In the genomic region with DNA sequence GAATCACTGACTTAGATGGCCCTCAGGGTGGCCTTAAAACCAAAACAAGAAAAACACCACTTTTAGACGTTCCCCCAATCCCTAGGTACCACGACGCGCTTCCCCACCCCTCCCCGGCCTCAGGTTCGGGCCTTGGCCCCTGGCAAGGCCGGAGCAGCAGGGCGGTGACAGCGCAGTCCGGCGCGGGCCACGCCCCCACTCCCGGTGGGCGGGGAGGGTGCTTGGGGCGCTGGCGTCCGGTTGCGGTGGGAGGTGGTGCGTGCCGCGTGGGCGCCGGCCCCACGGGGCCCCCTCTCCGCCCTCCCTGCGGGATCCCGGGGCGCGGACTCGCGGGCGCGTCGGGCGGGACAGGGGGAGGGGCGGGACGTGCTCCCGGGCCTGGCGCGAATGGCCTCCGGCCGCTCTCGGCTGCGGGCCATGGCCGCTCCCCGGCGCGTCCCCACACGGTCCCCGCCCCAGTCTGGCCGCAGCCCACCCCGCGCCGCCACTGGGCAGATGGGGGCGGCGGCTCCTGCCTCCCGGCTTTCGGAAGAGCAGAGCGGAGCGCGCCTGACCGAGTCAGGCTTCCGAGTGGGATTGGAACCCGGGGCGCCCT, we compare ENCODE assay signal across 8 cellular contexts. TPM values are rescaled to one million over a fixed set of nuclear protein-coding genes. Genes with fewer than 3 reads are reported as not detected.
DNase-seq lines count a peak whose midpoint lies in the region; ATAC-seq and TF ChIP-seq lines count a peak whose summit lies in the region.

No MANE protein-coding gene starts in this region.

- no peaks in the 10 kb centered on the region for H3K4me1 ChIP-seq in BE2C
- H3K4me1 ChIP-seq in SJSA1 (replicated peaks): peaks cover 39% of the 10 kb centered on the region
- peaks cover 0 to 32% (median 4%) of the 10 kb centered on the region in 3 donors for H3K4me1 ChIP-seq in gastroesophageal sphincter

- WGBS in gastroesophageal sphincter (ENCODE audit: low coverage in 1 of 2), 2 donors: 3% methylated on average over 6 of the region's 66 CpGs; no CpG with 5 or more reads in 1 of the 2 donors

- peaks cover 3% of the 10 kb centered on the region for H3K9me3 Mint-ChIP-seq in progenitor cell of endocrine pancreas (ENCODE audit: low read depth)

- peaks cover 2% of the 10 kb centered on the region for H3K4me1 Mint-ChIP-seq in progenitor cell of endocrine pancreas (ENCODE audit: low read depth)

- peaks cover 68% of the 10 kb centered on the region for H3K27me3 Mint-ChIP-seq in progenitor cell of endocrine pancreas

- H3K27me3 ChIP-seq in BE2C: peaks cover 39% of the 10 kb centered on the region
- H3K27me3 ChIP-seq in SJSA1 (replicated peaks): peaks cover 33% of the 10 kb centered on the region
- H3K27me3 ChIP-seq in gastroesophageal sphincter: no peaks in the 10 kb centered on the region

- H3K9me3 ChIP-seq in BE2C: no peaks in the 10 kb centered on the region
- no peaks in the 10 kb centered on the region for H3K9me3 ChIP-seq in SJSA1 (replicated peaks)
- H3K9me3 ChIP-seq in gastroesophageal sphincter: no peaks in the 10 kb centered on the region

- DNase-seq in BE2C (no peak), SJSA1 (ENCODE audit: low read depth in 1 of 2, low spot score in 2 of 2) (no peak), progenitor cell of endocrine pancreas (ENCODE audit: low spot score, unreplicated experiment) (no peak), glomerular visceral epithelial cell (ENCODE audit: extremely low spot score) (no peak)
- no peak for DNase-seq in central memory CD4-positive, alpha-beta T cell

- no peaks in the 10 kb centered on the region for H3K36me3 Mint-ChIP-seq in progenitor cell of endocrine pancreas (ENCODE audit: insufficient read depth)

- TF ChIP-seq EP300 in gastroesophageal sphincter (IDR thresholded peaks at IDR 0.05): no peak

- H3K27ac Mint-ChIP-seq in progenitor cell of endocrine pancreas: no peak overlapping the region

- H3K4me3 Mint-ChIP-seq in progenitor cell of endocrine pancreas (ENCODE audit: low read depth): peak overlapping the region; percentile 72

- H3K27ac ChIP-seq in SJSA1 (no peak overlapping the region), gastroesophageal sphincter (peak overlapping the region; percentile 60 to 89 (median 84))

- ATAC-seq in GM21825 (IDR thresholded peaks at IDR 0.05; ENCODE audit: unreplicated experiment) (peak; percentile 31), gastroesophageal sphincter (peak; percentile 84), HG03565 (IDR thresholded peaks at IDR 0.05; ENCODE audit: unreplicated experiment) (no peak)

- TF ChIP-seq POLR2A in gastroesophageal sphincter (IDR thresholded peaks at IDR 0.05): peak in 1 of 2 donors; percentile 20

- H3K4me3 ChIP-seq in BE2C (ENCODE audit: low read depth, low read length): peak overlapping the region; percentile 45
- H3K4me3 ChIP-seq in SJSA1: peak overlapping the region; percentile 38
- H3K4me3 ChIP-seq in gastroesophageal sphincter: peak overlapping the region; percentile 58 to 69

- H3K36me3 ChIP-seq in BE2C: no peaks in the 10 kb centered on the region
- H3K36me3 ChIP-seq in SJSA1: no peaks in the 10 kb centered on the region
- H3K36me3 ChIP-seq in gastroesophageal sphincter: no peaks in the 10 kb centered on the region

- no peak for TF ChIP-seq CTCF in BE2C (IDR thresholded peaks at IDR 0.05; ENCODE audit: low read depth, low read length)
- TF ChIP-seq CTCF in gastroesophageal sphincter (IDR thresholded peaks at IDR 0.05): no peak
- no peak for TF ChIP-seq CTCF in progenitor cell of endocrine pancreas (IDR thresholded peaks at IDR 0.05; ENCODE audit: unreplicated experiment)

RNA-seq across cellular contexts. Expression of a gene that starts 0.9 kb away (rescaled TPM):
- polyA plus RNA-seq in BE2C (2012; ENCODE audit: insufficient read depth, insufficient read length, low read depth): 0.43 TPM
- total RNA-seq in SJSA1 (2014; rRNA removed; shearing (Covaris generic)): 0.19 and 0.32 TPM in 2 replicates
- 10 to 100 TPM in 1 of 4 donors, 1 to 10 TPM in 3; 2.2 to 11.8 (median 5.7) TPM for total RNA-seq in gastroesophageal sphincter
- 0.07 TPM in 1 of 2 replicates, not detected in the other for total RNA-seq in progenitor cell of endocrine pancreas
